8 cellular contexts compared by ENCODE assay signal in genomic region chr6:27187546-27188205, GRCh38. TPM values are rescaled to one million over a fixed set of nuclear protein-coding genes. Genes with fewer than 3 reads are reported as not detected.
DNase-seq lines count a peak whose midpoint lies in the region; ATAC-seq, FAIRE-seq and TF ChIP-seq lines count a peak whose summit lies in the region.
"Not testable (repeated sequence)": the region's sequence is repeated elsewhere in the genome, so short reads cannot be mapped to it uniquely, and the experiment has no call there.

No MANE protein-coding gene starts in this region.

- not testable (repeated sequence) for TF ChIP-seq POLR2A in HepG2 (IDR thresholded peaks at IDR 0.05; ENCODE audit: insufficient read depth in 1 of 2, low read depth in 2 of 2, low read length in 2 of 2); ovary (IDR thresholded peaks at IDR 0.05); tibial nerve (IDR thresholded peaks at IDR 0.05)

- H3K4me3 ChIP-seq in Caco-2 (ENCODE audit: low read depth, low read length) (peak overlapping the region; percentile 74), KMS-11 (IDR thresholded peaks at IDR 0.05; ENCODE audit: insufficient read depth, low read depth, low read length) (peak overlapping the region; percentile 52), ascending aorta (peak overlapping the region; percentile 75 to 78), esophagus (ENCODE audit: low read depth in 1 of 2, low read length in 2 of 2) (peak overlapping the region; percentile 58 to 82), HepG2 (replicated peaks in 1 of 3; ENCODE audit: insufficient read depth in 1 of 3, low read depth in 2 of 3, low read length in 3 of 3) (peak overlapping the region; percentile 53 to 76 (median 75)), ovary (peak overlapping the region; percentile 48), tibial nerve (peak overlapping the region; percentile 34 to 74 (median 50))

- TF ChIP-seq CTCF in Caco-2 (IDR thresholded peaks at IDR 0.05; ENCODE audit: insufficient read depth in 1 of 2, low read depth in 1 of 2, low read length in 1 of 2, severe bottlenecking in 1 of 2, unreplicated experiment in 1 of 2); KMS-11 (conservative IDR thresholded peaks at IDR 0.05; ENCODE audit: low read depth, low read length); ascending aorta (IDR thresholded peaks at IDR 0.05); HepG2 (CRISPR knock-in tag; IDR thresholded peaks at IDR 0.05); ovary (IDR thresholded peaks at IDR 0.05); tibial nerve (IDR thresholded peaks at IDR 0.05): not testable (repeated sequence)

- CTCF ChIA-PET in Caco-2 (lab: Charles Lee) (interaction anchor here (0.7 to 1.0 kb wide), 5 partner anchors 10 to 565 kb away, joined by 3 to 8 read pairs (median 5); partner anchors contain the start of gene ZNF391), HepG2 (lab: Yijun Ruan, JAX; ENCODE audit: low intra/inter-chr PET ratio, low total read pairs) (interaction anchor here (1.9 to 2.1 kb wide), 2 partner anchors 422 to 608 kb away, joined by 7 to 9 read pairs; no protein-coding TSS in a partner anchor)

- H3K9me3 Mint-ChIP-seq in Caco-2 (ENCODE audit: unreplicated experiment), result not testable (repeated sequence)

- H3K4me3 Mint-ChIP-seq in Caco-2 (ENCODE audit: unreplicated experiment), result peak overlapping the region; percentile 98

- TF ChIP-seq RAD21 in HepG2 (CRISPR knock-in tag; IDR thresholded peaks at IDR 0.05), result not testable (repeated sequence)

- intact Hi-C loops in Caco-2 (cut with micrococcal nuclease; ENCODE audit: unreplicated experiment), result loop anchor here (1.0 to 5.0 kb wide), 10 partner anchors 10 to 565 kb away; partner anchors contain the start of genes ZNF184 and ZNF391
- intact Hi-C loops in ascending aorta (cut with DNase I), result loop anchor here (1.0 to 10.0 kb wide), 5 partner anchors 9 to 1167 kb away; partner anchors contain the start of gene ZNF165
- intact Hi-C loops in HepG2 (cut with micrococcal nuclease; ENCODE audit: unreplicated experiment), result loop anchor here (1.0 to 5.0 kb wide), 6 partner anchors 42 to 708 kb away; no protein-coding TSS in a partner anchor
- intact Hi-C loops in ovary (cut with DNase I), result loop anchor here in 2 of 4 donors (5.0 to 10.0 kb wide), 5 partner anchors 290 to 710 kb away; a partner anchor contains a TSS

- not testable (repeated sequence) for FAIRE-seq in HepG2 (lab: Jason Lieb, UNC)

- peaks cover 16% of the 10 kb centered on the region for H3K4me1 ChIP-seq in Caco-2
- H3K4me1 ChIP-seq in KMS-11 (ENCODE audit: low read depth, poor library complexity, severe bottlenecking); ascending aorta; esophagus (ENCODE audit: control insufficient read depth in 2 of 2, insufficient read depth in 2 of 2, low read length in 1 of 2); ovary (ENCODE audit: insufficient read depth): not testable (repeated sequence)
- peaks cover 16% of the 10 kb centered on the region for H3K4me1 ChIP-seq in HepG2 (ENCODE audit: insufficient read depth, low read length)
- H3K4me1 ChIP-seq in tibial nerve, result peaks cover 0 to 12% (median 0%) of the 10 kb centered on the region in 4 donors

- peak overlapping the region; percentile 37; the same call in 1 of the 2 replicates for H3K9ac ChIP-seq in KMS-11
- H3K9ac ChIP-seq in HepG2 (ENCODE audit: insufficient read depth, low read depth, low read length), result peak overlapping the region; percentile 6; the same call in 1 of the 2 replicates

- in situ Hi-C loops in HepG2 (cut with HindIII; ENCODE audit: extremely low pct_ligation_motif_present, low pct_unique_long_range_greater_than_20kb), result not testable (repeated sequence)

- not testable (repeated sequence) for H3K27me3 ChIP-seq in Caco-2 (replicated peaks; ENCODE audit: control insufficient read depth, insufficient read depth, low read length); KMS-11 (ENCODE audit: insufficient read depth, low read depth); ascending aorta; esophagus (ENCODE audit: control insufficient read depth in 1 of 2, insufficient read depth in 2 of 2, low read length in 2 of 2); ovary; tibial nerve
- peaks cover 0 to 38% of the 10 kb centered on the region in 2 experiments; a peak in 3 of 5 replicates for H3K27me3 ChIP-seq in HepG2 (ENCODE audit: control insufficient read depth in 1 of 2, insufficient read depth in 2 of 2, low read length in 2 of 2)

- H3K4me2 ChIP-seq in KMS-11, result peak overlapping the region; percentile 81
- H3K4me2 ChIP-seq in HepG2 (ENCODE audit: low read depth, low read length), result peak overlapping the region; percentile 97

- ATAC-seq in HepG2, result peak; percentile 52

- H3K9me3 ChIP-seq in Caco-2; ascending aorta; esophagus (ENCODE audit: control insufficient read depth in 2 of 2, insufficient read depth in 1 of 2, low read depth in 1 of 2, low read length in 1 of 2); HepG2 (ENCODE audit: low read length); ovary; tibial nerve: not testable (repeated sequence)

- WGBS in esophagus, 2 donors, result 6 to 10% methylated on average over 20 of the region's 20 CpGs
- 4% methylated on average over 20 of the region's 20 CpGs for WGBS in HepG2 (ENCODE audit: low lambda C conversion rate)
- 3 to 5% (median 3%) methylated on average over 20 of the region's 20 CpGs for WGBS in ovary, 3 donors
- 9 to 10% methylated on average over 20 of the region's 20 CpGs for WGBS in tibial nerve, 2 donors

- H4K20me1 ChIP-seq in KMS-11 (ENCODE audit: insufficient read depth); HepG2 (ENCODE audit: insufficient read depth, low read length): not testable (repeated sequence)

- H3K36me3 ChIP-seq in Caco-2 (ENCODE audit: control insufficient read depth, insufficient read depth, low read length); KMS-11 (ENCODE audit: insufficient read depth); ascending aorta; esophagus (ENCODE audit: control insufficient read depth in 2 of 2, insufficient read depth in 2 of 2, low read length in 1 of 2); HepG2 (replicated peaks in 1 of 2; ENCODE audit: control insufficient read depth in 1 of 2, insufficient read depth in 2 of 2, low read length in 2 of 2); ovary; tibial nerve: not testable (repeated sequence)

- peak overlapping the region; percentile 93 for H2AFZ ChIP-seq in KMS-11 (ENCODE audit: low read depth)
- peak overlapping the region; percentile 79 for H2AFZ ChIP-seq in HepG2 (ENCODE audit: low read length)

- H3K27ac Mint-ChIP-seq in Caco-2 (ENCODE audit: unreplicated experiment), result peak overlapping the region; percentile 98

- not testable (repeated sequence) for H3K4me1 Mint-ChIP-seq in Caco-2 (ENCODE audit: low read depth, unreplicated experiment)

- peak in 1 of 2 experiments; percentile 28 for DNase-seq in Caco-2
- DNase-seq in T1000 (lab: John Stamatoyannopoulos, UW), result peak; percentile 10
- DNase-seq in ascending aorta (ENCODE audit: low spot score in 2 of 2); HepG2 (ENCODE audit: low spot score); tibial nerve (ENCODE audit: low spot score in 2 of 2): not testable (repeated sequence)
- DNase-seq in ovary, result peak in 1 of 5 donors; percentile 25

- H3K27ac ChIP-seq in KMS-11, result peak overlapping the region; percentile 26; the same call in 1 of the 2 replicates
- peak overlapping the region; percentile 85 to 90 for H3K27ac ChIP-seq in ascending aorta
- peak overlapping the region; percentile 48 to 95 for H3K27ac ChIP-seq in esophagus (ENCODE audit: low read depth in 2 of 2, low read length in 1 of 2)
- not testable (repeated sequence) for H3K27ac ChIP-seq in HepG2 (ENCODE audit: extremely low read length, insufficient read depth, low read length)
- H3K27ac ChIP-seq in ovary, result peak overlapping the region; percentile 9 to 68
- H3K27ac ChIP-seq in tibial nerve, result peak overlapping the region in 3 of 4 donors; percentile 66 to 86 (median 80)

- H3K27me3 Mint-ChIP-seq in Caco-2 (ENCODE audit: insufficient read depth, unreplicated experiment), result not testable (repeated sequence)

- TF ChIP-seq EP300 in HepG2 (IDR thresholded peaks at IDR 0.05; ENCODE audit: low read depth in 2 of 2, low read length in 2 of 2); HepG2 (CRISPR knock-in tag; IDR thresholded peaks at IDR 0.05; ENCODE audit: borderline replicate concordance); ovary (IDR thresholded peaks at IDR 0.05); tibial nerve (IDR thresholded peaks at IDR 0.05): not testable (repeated sequence)

- POLR2A ChIA-PET in Caco-2 (lab: Charles Lee), result interaction anchor here (0.6 to 2.2 kb wide), 11 partner anchors 11 to 620 kb away, joined by 3 to 19 read pairs (median 5); partner anchors contain the start of gene ZNF184
- POLR2A ChIA-PET in HepG2 (lab: Yijun Ruan, JAX), result interaction anchor here (0.6 kb wide), 1 partner anchor 438 kb away, joined by 3 read pairs; no protein-coding TSS in a partner anchor

- not testable (repeated sequence) for H3K79me2 ChIP-seq in KMS-11 (ENCODE audit: insufficient read depth, low read depth); HepG2 (ENCODE audit: insufficient read depth, low read length)

- BruUV-seq in Caco-2 (replicated peaks; lab: Mats Ljungman, UMichigan), result TSS peak; percentile 100
- BruUV-seq in HepG2 (replicated peaks; lab: Mats Ljungman, UMichigan), result not testable (repeated sequence)

- H3K36me3 Mint-ChIP-seq in Caco-2 (ENCODE audit: insufficient read depth, unreplicated experiment), result peaks cover 19% of the 10 kb centered on the region

RNA-seq across cellular contexts. Expression of gene PRSS16, which starts 59.8 kb away (rescaled TPM):
- total RNA-seq in Caco-2 (2022), result 16.4 and 16.5 TPM in 2 replicates
- not detected for total RNA-seq in ascending aorta
- polyA plus RNA-seq in esophagus, result 1 to 10 TPM; 3.6 to 8.9 TPM
- total RNA-seq in HepG2 (2016; rRNA removed; fragmentation: Illumina TruSeq; extraction: Trizol), result not detected in 2 replicates
- total RNA-seq in HepG2 (2016; cell fraction: cytosol; rRNA removed; fragmentation: Illumina TruSeq; extraction: Trizol; ENCODE audit: low read depth), result not detected in 2 replicates
- not detected in 2 replicates for total RNA-seq in HepG2 (2016; cell fraction: insoluble cytoplasmic fraction; rRNA removed; fragmentation: Illumina TruSeq; extraction: Trizol)
- not detected in 2 replicates for total RNA-seq in HepG2 (2016; cell fraction: membrane; rRNA removed; fragmentation: Illumina TruSeq; extraction: Trizol)
- total RNA-seq in HepG2 (2016; cell fraction: nucleus; rRNA removed; fragmentation: Illumina TruSeq; extraction: Trizol), result not detected in 2 replicates
- polyA plus RNA-seq in HepG2 (2011; rRNA removed), result not detected in 2 replicates
- polyA plus RNA-seq in HepG2 (2011; cell fraction: cytosol; rRNA removed), result not detected in 2 replicates
- not detected in 2 replicates for polyA plus RNA-seq in HepG2 (2011; cell fraction: nucleus; rRNA removed)
- polyA plus RNA-seq in HepG2 (2012), result not detected in 2 replicates
- polyA plus RNA-seq in HepG2 (2016; cell fraction: cytosol; fragmentation: Illumina TruSeq; extraction: Trizol; ENCODE audit: low read depth), result not detected in 2 replicates
- not detected in 2 replicates for polyA plus RNA-seq in HepG2 (2016; cell fraction: insoluble cytoplasmic fraction; fragmentation: Illumina TruSeq; extraction: Trizol; ENCODE audit: low read depth)
- not detected in 2 replicates for polyA plus RNA-seq in HepG2 (2016; cell fraction: membrane; fragmentation: Illumina TruSeq; extraction: Trizol; ENCODE audit: low read depth)
- polyA plus RNA-seq in HepG2 (2016; cell fraction: nucleus; fragmentation: Illumina TruSeq; extraction: Trizol; ENCODE audit: insufficient read depth, low read depth), result not detected in 2 replicates
- 0.26 and 1.4 TPM in 2 replicates for polyA minus RNA-seq in HepG2 (2011; rRNA and poly(A)+ RNA removed; ENCODE audit: low replicate concordance)
- polyA minus RNA-seq in HepG2 (2011; cell fraction: cytosol; rRNA and poly(A)+ RNA removed), result not detected in 2 replicates
- not detected in 2 replicates for polyA minus RNA-seq in HepG2 (2011; cell fraction: nucleus; rRNA and poly(A)+ RNA removed)
- 10 to 100 TPM in 1 of 7 donors, 1 to 10 TPM in 6; 1.7 to 16.9 (median 3.2) TPM for total RNA-seq in ovary
- 1 to 10 TPM; 2.8 to 3.5 TPM for polyA plus RNA-seq in ovary
- not detected for total RNA-seq in tibial nerve
